ENCODE assay signal across 24 cellular contexts in genomic region chr12:57160021-57160420, GRCh38. TPM values are rescaled to one million over a fixed set of nuclear protein-coding genes. Genes with fewer than 3 reads are reported as not detected.
DNase-seq lines count a peak whose midpoint lies in the region; ATAC-seq and TF ChIP-seq lines count a peak whose summit lies in the region.
"Had no signal": no experiment of that assay in that cellular context is flagged by ENCODE, and none has a peak within 500 bp of the region (broad histone marks: within the 10 kb centered on the region; RNA-seq: fewer than 3 reads in every experiment).

No MANE protein-coding gene starts in this region.

- no peak overlapping the region for H3K4me3 Mint-ChIP-seq in MCF 10A (ENCODE audit: unreplicated experiment)
- H3K4me3 Mint-ChIP-seq: B cell; CD4-positive, CD25-positive, alpha-beta regulatory T cell had no signal

- H3K9me3 ChIP-seq in breast epithelium, result no peaks in the 10 kb centered on the region
- no peaks in the 10 kb centered on the region for H3K9me3 ChIP-seq in subcutaneous abdominal adipose tissue (ENCODE audit: control insufficient read depth in 5 of 5, low read length in 5 of 5)

- intact Hi-C loops in MCF 10A (cut with micrococcal nuclease), result no loop called here
- intact Hi-C loops in breast epithelium (cut with DNase I; ENCODE audit: low total_unique reads), result no loop called here

- H3K27me3 ChIP-seq in breast epithelium (no peaks in the 10 kb centered on the region), layer of hippocampus (ENCODE audit: control insufficient read depth, insufficient read depth, low read length) (no peaks in the 10 kb centered on the region), subcutaneous abdominal adipose tissue (ENCODE audit: control insufficient read depth in 5 of 5, insufficient read depth in 4 of 5, low read length in 5 of 5) (no peaks in the 10 kb centered on the region)

- H3K9me3 Mint-ChIP-seq in MCF 10A (ENCODE audit: unreplicated experiment), result no peaks in the 10 kb centered on the region

- DNase-seq in MCF 10A (ENCODE audit: unreplicated experiment) (no peak), breast epithelium (ENCODE audit: low spot score in 2 of 2) (no peak), caudate nucleus (lab: John Stamatoyannopoulos, UW) (no peak)
- no peak for DNase-seq in activated effector memory CD4-positive, alpha-beta T cell treated with anti-CD3 and anti-CD28 coated beads, Interleukin-2, amount 50 U/mL, for 16 hours
- DNase-seq: CD4-positive, CD25-positive, alpha-beta regulatory T cell; DMS153; GF-D8; GOT3; NCI-H1417 treated with DMSO at 0.1 percent for 48 hours; NCI-H187 treated with DMSO at 0.1 percent for 48 hours; NCI-H2227 treated with DMSO at 0.1 percent for 48 hours; NCI-H510A treated with DMSO at 0.1 percent for 48 hours; NCI-H774; OCI-M1; SHP77 treated with DMSO at 0.1 percent for 48 hours had no signal

- H3K4me3 ChIP-seq in breast epithelium, result no peak overlapping the region
- H3K4me3 ChIP-seq in subcutaneous abdominal adipose tissue (ENCODE audit: low read depth in 1 of 5, low read length in 5 of 5), result no peak overlapping the region

- peak overlapping the region; percentile 20 for H3K27ac Mint-ChIP-seq in MCF 10A (ENCODE audit: low read depth, unreplicated experiment)
- H3K27ac Mint-ChIP-seq: B cell; CD4-positive, CD25-positive, alpha-beta regulatory T cell had no signal

- no peaks in the 10 kb centered on the region for H3K4me1 ChIP-seq in breast epithelium
- peaks cover 9 to 75% (median 56%) of the 10 kb centered on the region in 5 donors for H3K4me1 ChIP-seq in subcutaneous abdominal adipose tissue (ENCODE audit: control insufficient read depth in 5 of 5, insufficient read depth in 5 of 5, low read length in 5 of 5)

- CTCF ChIA-PET in MCF 10A (lab: Yijun Ruan, JAX), result interaction anchor here (1.0 to 1.4 kb wide), 3 partner anchors 15 to 36 kb away, joined by 3 to 4 read pairs (median 4); no protein-coding TSS in a partner anchor

- no TSS peak for BruUV-seq in MCF 10A (replicated peaks; lab: Mats Ljungman, UMichigan)

- no peak for TF ChIP-seq CTCF in MCF 10A (IDR thresholded peaks at IDR 0.05; ENCODE audit: unreplicated experiment)
- TF ChIP-seq CTCF in breast epithelium (IDR thresholded peaks at IDR 0.05), result no peak

- H3K36me3 ChIP-seq in breast epithelium, result peaks cover 4% of the 10 kb centered on the region
- peaks cover 5 to 99% (median 82%) of the 10 kb centered on the region in 5 donors for H3K36me3 ChIP-seq in subcutaneous abdominal adipose tissue (ENCODE audit: control insufficient read depth in 5 of 5, insufficient read depth in 5 of 5, low read length in 5 of 5)

- peaks cover 7% of the 10 kb centered on the region for H3K4me1 Mint-ChIP-seq in MCF 10A (ENCODE audit: insufficient read depth, unreplicated experiment)

- POLR2A ChIA-PET in MCF 10A (lab: Yijun Ruan, JAX), result no interaction called here

- ATAC-seq in HG03097 (IDR thresholded peaks at IDR 0.05; ENCODE audit: low FRiP score, unreplicated experiment) (no peak), GM18519 (IDR thresholded peaks at IDR 0.05; ENCODE audit: low FRiP score, unreplicated experiment) (no peak)

- no peaks in the 10 kb centered on the region for H3K27me3 Mint-ChIP-seq in MCF 10A (ENCODE audit: insufficient read depth, unreplicated experiment)
- H3K27me3 Mint-ChIP-seq: CD4-positive, CD25-positive, alpha-beta regulatory T cell had no signal

- peak overlapping the region in 1 of 2 donors; percentile 15 for H3K27ac ChIP-seq in breast epithelium
- peak overlapping the region; percentile 50 for H3K27ac ChIP-seq in caudate nucleus (ENCODE audit: low read depth, low read length)
- peak overlapping the region; percentile 14 for H3K27ac ChIP-seq in layer of hippocampus (ENCODE audit: low read depth, low read length)
- H3K27ac ChIP-seq in subcutaneous abdominal adipose tissue (ENCODE audit: low read depth, low read length), result peak overlapping the region; percentile 75
- H3K27ac ChIP-seq: 22Rv1, HL-60, KMS-11 had no signal

- no peak for TF ChIP-seq POLR2A in breast epithelium (IDR thresholded peaks at IDR 0.05)

- peak overlapping the region in 1 of 5 donors; percentile 21 for H3K9ac ChIP-seq in subcutaneous abdominal adipose tissue (ENCODE audit: low read length in 5 of 5)
- H3K9ac ChIP-seq: KMS-11 had no signal

- peaks cover 29% of the 10 kb centered on the region for H3K36me3 Mint-ChIP-seq in MCF 10A (ENCODE audit: insufficient read depth, unreplicated experiment)

RNA-seq across cellular contexts. Expression of gene LRP1-AS, which starts 12.6 kb away (rescaled TPM):
- total RNA-seq in MCF 10A (2022) (not detected in 2 replicates), breast epithelium (not detected)
- total RNA-seq: B cell; CD4-positive, CD25-positive, alpha-beta regulatory T cell; HT1080 had no signal

RNA-seq across cellular contexts. Expression of gene LRP1, which starts 31.7 kb away (rescaled TPM):
- total RNA-seq in MCF 10A (2022) (18.9 and 25.3 TPM in 2 replicates), breast epithelium (100 to 1,000 TPM; 102 to 894 (median 240) TPM)

RNA-seq across cellular contexts. Expression of gene STAT6, which starts 48.9 kb away (rescaled TPM):
- 99.7 and 122 TPM in 2 replicates for total RNA-seq in MCF 10A (2022)
- total RNA-seq in breast epithelium, result 100 to 1,000 TPM; 139 to 147 (median 146) TPM

RNA-seq across cellular contexts. Expression of gene NXPH4, which starts 56.6 kb away (rescaled TPM):
- 2.2 and 2.8 TPM in 2 replicates for total RNA-seq in MCF 10A (2022)
- total RNA-seq in breast epithelium, result under 1 TPM in 1 of 3 donors, not detected in 2; 0.33 TPM
